Comparison of ENCODE assay signal across 11 cellular contexts in genomic region chr12:82708507-82708906, GRCh38. TPM values are rescaled to one million over a fixed set of nuclear protein-coding genes. Genes with fewer than 3 reads are reported as not detected.
A peak's percentile ranks its signal among the peaks of the same experiment; 100 is the strongest.
DNase-seq lines count a peak whose midpoint lies in the region; ATAC-seq, FAIRE-seq and TF ChIP-seq lines count a peak whose summit lies in the region.
"Had no signal": no experiment of that assay in that cellular context is flagged by ENCODE, and none has a peak within 500 bp of the region (broad histone marks: within the 10 kb centered on the region; RNA-seq: fewer than 3 reads in every experiment).

No MANE protein-coding gene starts in this region.

- FAIRE-seq in frontal cortex (lab: Jason Lieb, UNC), result no peak
- FAIRE-seq: GM12892, urothelium cell line had no signal

- 40 to 45% methylated on average over 6 of the region's 6 CpGs for WGBS in thyroid gland, 2 donors

- peaks cover 11 to 20% of the 10 kb centered on the region in 2 donors for H3K4me1 ChIP-seq in thyroid gland

- ATAC-seq in GM18505 (IDR thresholded peaks at IDR 0.05; ENCODE audit: unreplicated experiment), result no peak

- H3K4me3 ChIP-seq in thyroid gland (replicated peaks in 1 of 3), result no peak overlapping the region

- TF ChIP-seq CTCF in thyroid gland (IDR thresholded peaks at IDR 0.05), result no peak

- TF ChIP-seq POLR2A in thyroid gland (IDR thresholded peaks at IDR 0.05), result no peak
- no peak for TF ChIP-seq POLR2A in GM18505 (IDR thresholded peaks at IDR 0.05; ENCODE audit: borderline replicate concordance, extremely low read depth, insufficient read depth, insufficient read length)

- H3K36me3 ChIP-seq in thyroid gland, result no peaks in the 10 kb centered on the region

- intact Hi-C loops in thyroid gland (cut with DNase I), result no loop called here

- no peaks in the 10 kb centered on the region for H3K27me3 ChIP-seq in thyroid gland

- peak; percentile 79 for DNase-seq in SK-N-DZ (ENCODE audit: low spot score)
- peak; percentile 26 to 41 for DNase-seq in frontal cortex (ENCODE audit: low spot score in 2 of 2)
- peak; percentile 56 for DNase-seq in mucosa of gallbladder (ENCODE audit: low spot score)
- peak; percentile 20 to 25 for DNase-seq in thyroid gland
- DNase-seq in mesenteric fat pad (ENCODE audit: low spot score), result no peak
- no peak for DNase-seq in HUDEP-2 (lab: John Stamatoyannopoulos, UW; ENCODE audit: unreplicated experiment in 76 of 76)
- DNase-seq: activated naive CD8-positive, alpha-beta T cell treated with anti-CD3 and anti-CD28 coated beads, Interleukin-2, amount 10 ng/mL, durations not matched to agents 7 days and 5 days; NCI-H1105 had no signal

- no peak overlapping the region for H3K27ac ChIP-seq in thyroid gland

- no peaks in the 10 kb centered on the region for H3K9me3 ChIP-seq in thyroid gland

RNA-seq across cellular contexts. Expression of gene TMTC2, which starts 21.8 kb away (rescaled TPM):
- polyA plus RNA-seq in SK-N-DZ (2014; cell fraction: cytosol; rRNA removed), result 7.5 and 8.6 TPM in 2 replicates
- polyA plus RNA-seq in SK-N-DZ (2014; cell fraction: nucleus; rRNA removed), result 8.1 and 12.1 TPM in 2 replicates
- total RNA-seq in frontal cortex (15.9 TPM), mucosa of gallbladder (41.3 TPM), thyroid gland (10 to 100 TPM; 18.8 to 30.7 (median 21.0) TPM), mesenteric fat pad (7.0 TPM)

Comparison
In these comparisons a context has a peak if more than half of its experiments do, and no peak if none do; other contexts are left out.
1. DNase-seq: peak in SK-N-DZ (single experiment), frontal cortex (2 of 2), mucosa of gallbladder (single experiment) and thyroid gland (2 of 2); none in mesenteric fat pad (single experiment) and HUDEP-2 (0 of 76).